In the genomic region with DNA sequence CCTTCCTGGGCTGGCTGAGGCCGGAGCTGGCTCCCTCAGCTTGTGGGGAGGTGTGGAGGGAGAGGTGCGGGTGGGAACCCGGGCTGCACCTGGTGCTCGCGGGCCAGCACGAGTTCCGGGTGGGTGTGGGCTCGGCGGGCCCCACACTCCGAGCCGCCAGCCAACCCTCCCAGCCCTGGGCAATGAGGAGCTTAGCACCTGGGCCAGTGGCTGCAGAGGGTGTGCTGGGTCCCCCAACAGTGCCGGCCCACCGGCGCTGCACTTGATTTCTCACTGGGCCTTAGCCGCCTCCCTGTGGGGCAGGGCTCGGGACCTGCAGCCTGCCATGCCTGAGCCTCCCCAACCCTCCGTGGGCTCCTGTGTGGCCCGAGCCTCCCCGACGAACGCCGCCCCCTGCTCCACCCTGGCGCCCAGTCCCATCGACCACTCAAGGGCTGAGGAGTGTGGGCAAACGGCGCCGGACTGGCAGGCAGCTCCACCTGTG, we compare ENCODE assay signal across 18 cellular contexts.
DNase-seq lines count a peak whose midpoint lies in the region; ATAC-seq, FAIRE-seq and TF ChIP-seq lines count a peak whose summit lies in the region.
"Had no signal": no experiment of that assay in that cellular context is flagged by ENCODE, and none has a peak within 500 bp of the region (broad histone marks: within the 10 kb centered on the region; RNA-seq: fewer than 3 reads in every experiment).

No MANE protein-coding gene starts in this region.

- no peak overlapping the region for H3K9ac ChIP-seq in kidney (ENCODE audit: low read length in 2 of 2)

- DNase-seq in stimulated activated naive CD8-positive, alpha-beta T cell treated with anti-CD3 and anti-CD28 coated beads, Interleukin-15, amount 100 ng/mL, for 72 hours, result no peak
- no peak for DNase-seq in stimulated activated naive CD8-positive, alpha-beta T cell treated with anti-CD3 and anti-CD28 coated beads, Interleukin-15, Interleukin-2, amounts not matched to agents 100 U/mL and 50 U/mL, for 24 hours
- DNase-seq in kidney (peak; percentile 55), spleen (peak; percentile 65), immature natural killer cell (no peak), omental fat pad (ENCODE audit: low spot score) (no peak)
- DNase-seq: C1 segment of cervical spinal cord; Calu3; CD4-positive, alpha-beta memory T cell; COR-L47; DMS53; DMS79 treated with DMSO at 0.1 percent for 48 hours; GF-D8; H9 had no signal

- H3K27me3 Mint-ChIP-seq in stimulated activated naive CD8-positive, alpha-beta T cell treated with anti-CD3 and anti-CD28 coated beads, Interleukin-15, amount 100 ng/mL, for 72 hours, result no peaks in the 10 kb centered on the region
- H3K27me3 Mint-ChIP-seq in immature natural killer cell (ENCODE audit: low read depth in 3 of 3), result peaks cover 0 to 6% (median 0%) of the 10 kb centered on the region in 3 donors
- H3K27me3 Mint-ChIP-seq: CD4-positive, alpha-beta memory T cell had no signal

- H3K36me3 ChIP-seq in kidney (ENCODE audit: control insufficient read depth in 1 of 2, insufficient read depth in 2 of 2, low read length in 2 of 2) (no peaks in the 10 kb centered on the region), spleen (no peaks in the 10 kb centered on the region)

- no peaks in the 10 kb centered on the region for H3K4me1 Mint-ChIP-seq in stimulated activated naive CD8-positive, alpha-beta T cell treated with anti-CD3 and anti-CD28 coated beads, Interleukin-15, amount 100 ng/mL, for 72 hours
- H3K4me1 Mint-ChIP-seq in immature natural killer cell, result no peaks in the 10 kb centered on the region
- H3K4me1 Mint-ChIP-seq: CD4-positive, alpha-beta memory T cell; GM23338; H9 had no signal

- ATAC-seq in stimulated activated naive CD8-positive, alpha-beta T cell treated with anti-CD3 and anti-CD28 coated beads, Interleukin-15, amount 100 ng/mL, for 72 hours, result peak; percentile 31
- ATAC-seq in stimulated activated naive CD8-positive, alpha-beta T cell treated with anti-CD3 and anti-CD28 coated beads, Interleukin-15, Interleukin-2, amounts not matched to agents 100 U/mL and 50 U/mL, for 24 hours, result no peak
- ATAC-seq in omental fat pad (ENCODE audit: low FRiP score), result no peak
- ATAC-seq: GM23338, HCT116 had no signal

- no peaks in the 10 kb centered on the region for H3K4me1 ChIP-seq in kidney (ENCODE audit: control insufficient read depth in 1 of 2, insufficient read depth in 1 of 2, low read depth in 1 of 2, low read length in 2 of 2)
- H3K4me1 ChIP-seq in spleen, result no peaks in the 10 kb centered on the region

- no peak overlapping the region for H3K4me3 ChIP-seq in kidney (ENCODE audit: low read length in 2 of 2)
- no peak overlapping the region for H3K4me3 ChIP-seq in spleen
- H3K4me3 ChIP-seq: GM23338 had no signal

- no peak overlapping the region for H3K4me3 Mint-ChIP-seq in stimulated activated naive CD8-positive, alpha-beta T cell treated with anti-CD3 and anti-CD28 coated beads, Interleukin-15, amount 100 ng/mL, for 72 hours
- no peak overlapping the region for H3K4me3 Mint-ChIP-seq in immature natural killer cell
- H3K4me3 Mint-ChIP-seq: CD4-positive, alpha-beta memory T cell; GM23338; H9 had no signal

- TF ChIP-seq POLR2A in spleen (IDR thresholded peaks at IDR 0.05), result no peak

- peaks cover 0 to 7% (median 4%) of the 10 kb centered on the region in 3 donors for H3K36me3 Mint-ChIP-seq in immature natural killer cell

- H3K27ac ChIP-seq in kidney (ENCODE audit: low read depth in 2 of 2, low read length in 2 of 2) (no peak overlapping the region), spleen (no peak overlapping the region)

- H3K9me3 ChIP-seq in kidney (ENCODE audit: control insufficient read depth in 1 of 2, low read length in 2 of 2) (peaks cover 6 to 22% of the 10 kb centered on the region in 2 donors), spleen (peaks cover 9 to 89% (median 80%) of the 10 kb centered on the region in 8 donors)

- peaks cover 31 to 51% of the 10 kb centered on the region in 2 donors for H3K9me3 Mint-ChIP-seq in stimulated activated naive CD8-positive, alpha-beta T cell treated with anti-CD3 and anti-CD28 coated beads, Interleukin-15, amount 100 ng/mL, for 72 hours
- peaks cover 30 to 63% (median 53%) of the 10 kb centered on the region in 6 donors for H3K9me3 Mint-ChIP-seq in immature natural killer cell

- H3K27me3 ChIP-seq in spleen (replicated peaks in 1 of 7), result no peaks in the 10 kb centered on the region

- FAIRE-seq in kidney (lab: Jason Lieb, UNC), result no peak
- FAIRE-seq: GM12891, GM18507 had no signal

- TF ChIP-seq CTCF in kidney (IDR thresholded peaks at IDR 0.05; ENCODE audit: borderline replicate concordance, extremely low read depth, insufficient read depth), result no peak
- no peak for TF ChIP-seq CTCF in spleen (IDR thresholded peaks at IDR 0.05 in 8 of 11, conservative IDR thresholded peaks at IDR 0.05 in 3 of 11)
- TF ChIP-seq CTCF in omental fat pad (IDR thresholded peaks at IDR 0.05), result no peak

- WGBS in spleen, 5 donors, result 95 to 98% (median 96%) methylated on average over 22 to 27 of the region's 27 CpGs

- intact Hi-C loops in kidney (cut with DNase I) (no loop called here), spleen (cut with DNase I; ENCODE audit: low total_unique reads) (no loop called here)

- H3K27ac Mint-ChIP-seq in stimulated activated naive CD8-positive, alpha-beta T cell treated with anti-CD3 and anti-CD28 coated beads, Interleukin-15, amount 100 ng/mL, for 72 hours, result no peak overlapping the region
- no peak overlapping the region for H3K27ac Mint-ChIP-seq in immature natural killer cell
- H3K27ac Mint-ChIP-seq: CD4-positive, alpha-beta memory T cell; GM23338; H9 had no signal

Comparison
In these comparisons a context has a peak if more than half of its experiments do, and no peak if none do; other contexts are left out.
1. DNase-seq: peak in kidney (single experiment) and spleen (single experiment); none in stimulated activated naive CD8-positive, alpha-beta T cell treated with anti-CD3 and anti-CD28 coated beads, Interleukin-15, amount 100 ng/mL, for 72 hours (0 of 2), stimulated activated naive CD8-positive, alpha-beta T cell treated with anti-CD3 and anti-CD28 coated beads, Interleukin-15, Interleukin-2, amounts not matched to agents 100 U/mL and 50 U/mL, for 24 hours (single experiment), immature natural killer cell (0 of 3) and omental fat pad (single experiment).